In genomic region chr6:13421425-13422057, GRCh38 we compare ENCODE assay signal across 13 cellular contexts.
DNase-seq lines count a peak whose midpoint lies in the region; ATAC-seq and TF ChIP-seq lines count a peak whose summit lies in the region.
"Had no signal": no experiment of that assay in that cellular context is flagged by ENCODE, and none has a peak within 500 bp of the region (broad histone marks: within the 10 kb centered on the region; RNA-seq: fewer than 3 reads in every experiment).

No MANE protein-coding gene starts in this region.

- DNase-seq in chondrocyte (ENCODE audit: low spot score) = no peak
- no peak for DNase-seq in lower lobe of right lung
- DNase-seq in activated CD4-positive, CD25-positive, alpha-beta regulatory T cell treated with anti-CD3 and anti-CD28 coated beads, Interleukin-2, amount 50 U/mL, for 72 hours = no peak
- no peak for DNase-seq in NCI-H1092 (lab: John Stamatoyannopoulos, UW)
- DNase-seq: stimulated activated CD4-positive, alpha-beta T cell treated with anti-CD3 and anti-CD28 coated beads, Interleukin-4, amount 100 ng/mL, for 4 hours had no signal

- H3K9me3 Mint-ChIP-seq in chondrocyte (ENCODE audit: low read depth) = no peaks in the 10 kb centered on the region
- H3K9me3 Mint-ChIP-seq: activated T-helper 17 cell treated with anti-CD3 and anti-CD28 coated beads, Interleukin-2, amount 50 U/mL, for 72 hours; central memory CD8-positive, alpha-beta T cell; stimulated activated naive CD8-positive, alpha-beta T cell treated with anti-CD3 and anti-CD28 coated beads, Interleukin-15, Interleukin-2, amounts not matched to agents 100 ng/mL and 50 ng/mL, for 24 hours had no signal

- peaks cover 49% of the 10 kb centered on the region for H3K4me1 ChIP-seq in HUES6 (ENCODE audit: control insufficient read depth, insufficient read depth, low read length)
- H3K4me1 ChIP-seq in lower lobe of right lung = peaks cover 84% of the 10 kb centered on the region
- H3K4me1 ChIP-seq in stomach smooth muscle (ENCODE audit: control insufficient read depth, insufficient read depth, low read length) = peaks cover 83% of the 10 kb centered on the region

- peaks cover 63% of the 10 kb centered on the region for H3K4me1 Mint-ChIP-seq in chondrocyte (ENCODE audit: low read depth)

- H3K9me3 ChIP-seq in HUES6 (ENCODE audit: control insufficient read depth, insufficient read depth, low read depth, low read length) (no peaks in the 10 kb centered on the region), lower lobe of right lung (no peaks in the 10 kb centered on the region), stomach smooth muscle (ENCODE audit: control insufficient read depth in 2 of 2, low read length in 2 of 2) (no peaks in the 10 kb centered on the region)

- peak overlapping the region; percentile 54 for H3K9ac ChIP-seq in HUES6 (ENCODE audit: low read length)
- H3K9ac ChIP-seq in stomach smooth muscle (ENCODE audit: low read length in 2 of 2) = peak overlapping the region; percentile 47 to 68

- H3K36me3 ChIP-seq in HUES6 (ENCODE audit: control insufficient read depth, insufficient read depth, low read length) (no peaks in the 10 kb centered on the region), lower lobe of right lung (no peaks in the 10 kb centered on the region), stomach smooth muscle (ENCODE audit: control insufficient read depth in 2 of 2, insufficient read depth in 2 of 2, low read length in 2 of 2) (no peaks in the 10 kb centered on the region)

- intact Hi-C loops in lower lobe of right lung (cut with DNase I) = no loop called here

- no peak overlapping the region for H3K4me3 Mint-ChIP-seq in chondrocyte (ENCODE audit: unreplicated experiment)
- H3K4me3 Mint-ChIP-seq: activated T-helper 17 cell treated with anti-CD3 and anti-CD28 coated beads, Interleukin-2, amount 50 U/mL, for 72 hours; central memory CD8-positive, alpha-beta T cell; stimulated activated naive CD8-positive, alpha-beta T cell treated with anti-CD3 and anti-CD28 coated beads, Interleukin-15, Interleukin-2, amounts not matched to agents 100 ng/mL and 50 ng/mL, for 24 hours had no signal

- no peaks in the 10 kb centered on the region for H3K36me3 Mint-ChIP-seq in chondrocyte (ENCODE audit: low read depth)

- H3K27ac ChIP-seq in HUES6 (ENCODE audit: low read depth, low read length) = peak overlapping the region; percentile 92
- H3K27ac ChIP-seq in lower lobe of right lung = peak overlapping the region; percentile 73
- peak overlapping the region; percentile 91 for H3K27ac ChIP-seq in stomach smooth muscle (ENCODE audit: low read length)

- H3K27me3 ChIP-seq in HUES6 (ENCODE audit: control insufficient read depth, insufficient read depth, low read length) = no peaks in the 10 kb centered on the region
- no peaks in the 10 kb centered on the region for H3K27me3 ChIP-seq in lower lobe of right lung (ENCODE audit: low read depth)
- H3K27me3 ChIP-seq in stomach smooth muscle (ENCODE audit: control insufficient read depth in 1 of 2, insufficient read depth in 2 of 2, low read length in 2 of 2) = no peaks in the 10 kb centered on the region

- H3K4me3 ChIP-seq in HUES6 (ENCODE audit: low read depth, low read length) (no peak overlapping the region), lower lobe of right lung (no peak overlapping the region), stomach smooth muscle (ENCODE audit: low read length in 2 of 2) (peak overlapping the region in 1 of 2 donors; percentile 22)

- TF ChIP-seq CTCF in chondrocyte (IDR thresholded peaks at IDR 0.05) (no peak), lower lobe of right lung (IDR thresholded peaks at IDR 0.05) (no peak)

- H3K27me3 Mint-ChIP-seq in chondrocyte (ENCODE audit: low read depth) = no peaks in the 10 kb centered on the region
- H3K27me3 Mint-ChIP-seq: activated T-helper 17 cell treated with anti-CD3 and anti-CD28 coated beads, Interleukin-2, amount 50 U/mL, for 72 hours; central memory CD8-positive, alpha-beta T cell had no signal

- ATAC-seq in lower lobe of right lung (peak in 1 of 2 donors; percentile 42), GM19455 (IDR thresholded peaks at IDR 0.05; ENCODE audit: unreplicated experiment) (no peak), GM21381 (IDR thresholded peaks at IDR 0.05; ENCODE audit: unreplicated experiment) (no peak)
- ATAC-seq: activated CD4-positive, CD25-positive, alpha-beta regulatory T cell treated with anti-CD3 and anti-CD28 coated beads, Interleukin-2, amount 50 U/mL, for 24 hours; activated T-helper 17 cell treated with anti-CD3 and anti-CD28 coated beads, Interleukin-2, amount 50 U/mL, for 72 hours had no signal

- peak overlapping the region; percentile 93 for H3K27ac Mint-ChIP-seq in chondrocyte (ENCODE audit: unreplicated experiment)
- H3K27ac Mint-ChIP-seq: activated T-helper 17 cell treated with anti-CD3 and anti-CD28 coated beads, Interleukin-2, amount 50 U/mL, for 72 hours; stimulated activated naive CD8-positive, alpha-beta T cell treated with anti-CD3 and anti-CD28 coated beads, Interleukin-15, Interleukin-2, amounts not matched to agents 100 ng/mL and 50 ng/mL, for 24 hours had no signal
